ENCODE assay signal across 23 cellular contexts in the genomic region with DNA sequence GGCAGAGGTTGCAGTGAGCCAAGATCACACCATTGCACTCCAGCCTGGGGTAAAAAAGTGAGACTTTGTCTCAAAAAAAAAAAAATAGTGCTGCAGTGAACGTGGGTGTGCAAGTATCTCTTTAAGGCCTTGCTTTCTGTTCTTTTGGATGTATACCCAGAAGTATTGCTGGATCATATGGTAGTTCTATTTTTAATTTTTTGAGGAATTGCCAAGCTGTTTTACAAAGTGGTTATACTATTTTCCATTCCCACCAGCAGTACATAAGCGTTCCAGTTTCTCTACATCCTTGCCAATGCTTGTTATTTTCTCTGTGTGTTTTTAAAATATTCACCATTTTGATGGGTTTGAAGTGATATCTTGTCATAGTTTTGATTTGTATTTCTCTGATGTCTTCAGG.
"Had no signal": no experiment of that assay in that cellular context is flagged by ENCODE, and none has a peak within 500 bp of the region (broad histone marks: within the 10 kb centered on the region; RNA-seq: fewer than 3 reads in every experiment).

No MANE protein-coding gene starts in this region.

- H3K4me2 ChIP-seq: neural progenitor cell had no signal

- H3K4me3 Mint-ChIP-seq: activated naive CD4-positive, alpha-beta T cell treated with anti-CD3 and anti-CD28 coated beads, Interleukin-2, amount 50 U/mL, for 24 hours; mesothelial cell of epicardium; naive thymus-derived CD8-positive, alpha-beta T cell; neural progenitor cell had no signal

- H2AFZ ChIP-seq: neural progenitor cell had no signal

- H3K4me1 Mint-ChIP-seq: activated naive CD4-positive, alpha-beta T cell treated with anti-CD3 and anti-CD28 coated beads, Interleukin-2, amount 50 U/mL, for 24 hours; mesothelial cell of epicardium had no signal

- H3K27me3 ChIP-seq: breast epithelium, neural progenitor cell, right atrium auricular region, tibial nerve, uterus had no signal

- H3K9me3 ChIP-seq: breast epithelium, left ventricle myocardium inferior, right atrium auricular region, tibial nerve, uterus had no signal

- H3K36me3 Mint-ChIP-seq: activated naive CD4-positive, alpha-beta T cell treated with anti-CD3 and anti-CD28 coated beads, Interleukin-2, amount 50 U/mL, for 24 hours had no signal

- ATAC-seq: naive thymus-derived CD8-positive, alpha-beta T cell; stimulated activated naive CD8-positive, alpha-beta T cell treated with anti-CD3 and anti-CD28 coated beads, Interleukin-15, Interleukin-2, amounts not matched to agents 100 U/mL and 50 U/mL, for 24 hours had no signal

- DNase-seq: activated CD4-positive, alpha-beta T cell treated with anti-CD3 and anti-CD28 coated beads for 1 hour; activated CD4-positive, alpha-beta T cell treated with anti-CD3 and anti-CD28 coated beads, Interleukin-2, amount 50 U/mL, for 1 hour; activated gamma-delta T cell treated with Interleukin-2 at 50 U/mL for 16 hours; activated T-cell treated with anti-CD3 and anti-CD28 coated beads, Interleukin-2, amount 50 U/mL, for 1 hour; aorta; cortex of kidney; foreskin melanocyte; hippocampal formation; left ventricle myocardium inferior; naive thymus-derived CD8-positive, alpha-beta T cell; stimulated activated CD4-positive, alpha-beta T cell treated with anti-CD3 and anti-CD28 coated beads, Interleukin-12 subunit alpha, Interleukin-12 subunit beta, amount 100 ng/mL, for 4 hours; stimulated activated CD4-positive, alpha-beta T cell treated with anti-CD3 and anti-CD28 coated beads, Interleukin-4, amount 100 ng/mL, for 4 hours; stimulated activated naive CD8-positive, alpha-beta T cell treated with anti-CD3 and anti-CD28 coated beads, Interleukin-15, Interleukin-2, amounts not matched to agents 100 U/mL and 50 U/mL, for 24 hours; uterus had no signal

- H3K36me3 ChIP-seq: neural progenitor cell, right atrium auricular region, uterus had no signal

- H3K27me3 Mint-ChIP-seq: activated naive CD4-positive, alpha-beta T cell treated with anti-CD3 and anti-CD28 coated beads, Interleukin-2, amount 50 U/mL, for 24 hours; naive thymus-derived CD8-positive, alpha-beta T cell; progenitor cell of endocrine pancreas had no signal

- H3K4me3 ChIP-seq: breast epithelium, left ventricle myocardium inferior, neural progenitor cell, right atrium auricular region, tibial nerve, uterus had no signal

- H3K9me3 Mint-ChIP-seq: activated naive CD4-positive, alpha-beta T cell treated with anti-CD3 and anti-CD28 coated beads, Interleukin-2, amount 50 U/mL, for 24 hours; mesothelial cell of epicardium; naive thymus-derived CD8-positive, alpha-beta T cell; neural progenitor cell had no signal

- H3K4me1 ChIP-seq: breast epithelium, neural progenitor cell, right atrium auricular region, tibial nerve, uterus had no signal

- H3K27ac ChIP-seq: breast epithelium, epithelial cell of prostate, left ventricle myocardium inferior, neural progenitor cell, right atrium auricular region, tibial nerve, uterus, VCaP had no signal

- H3K27ac Mint-ChIP-seq: activated naive CD4-positive, alpha-beta T cell treated with anti-CD3 and anti-CD28 coated beads, Interleukin-2, amount 50 U/mL, for 24 hours; mesothelial cell of epicardium; naive thymus-derived CD8-positive, alpha-beta T cell; neural progenitor cell; progenitor cell of endocrine pancreas had no signal
